In genomic region chr2:199466704-199467461, GRCh38 we compare ENCODE assay signal across 1 cellular context.
TF ChIP-seq lines count a peak whose summit lies in the region.

No MANE protein-coding gene starts in this region.

TF ChIP-seq in endothelial cell of umbilical vein, 7 proteins besides CTCF, POLR2A, EP300 and RAD21:
- TF ChIP-seq EZH2 (IDR thresholded peaks at IDR 0.05; ENCODE audit: borderline replicate concordance, low read depth, low read length, severe bottlenecking): peak; percentile 72
- no peak for TF ChIP-seq MYC (IDR thresholded peaks at IDR 0.05; ENCODE audit: low read depth, low read length)
